In genomic region chr3:125001557-125002413, GRCh38 we compare ENCODE assay signal across 1 cellular context.
TF ChIP-seq lines count a peak whose summit lies in the region.

No MANE protein-coding gene starts in this region.

TF ChIP-seq in HepG2, 621 proteins besides CTCF, POLR2A, EP300 and RAD21 (continued from another document and continues in another):
- TF ChIP-seq RNF219 (CRISPR knock-in tag; IDR thresholded peaks at IDR 0.05) (no peak), BRF2 (CRISPR knock-in tag; IDR thresholded peaks at IDR 0.05) (no peak), HNRNPLL (IDR thresholded peaks at IDR 0.05; ENCODE audit: low read depth, low read length, poor library complexity, severe bottlenecking) (no peak), ZNF615 (CRISPR knock-in tag; IDR thresholded peaks at IDR 0.05; ENCODE audit: borderline replicate concordance) (no peak), ZUFSP (CRISPR knock-in tag; IDR thresholded peaks at IDR 0.05; ENCODE audit: borderline replicate concordance) (no peak), MAZ (IDR thresholded peaks at IDR 0.05; ENCODE audit: borderline replicate concordance, low read depth, low read length) (no peak), MAZ (CRISPR knock-in tag; IDR thresholded peaks at IDR 0.05; ENCODE audit: low read depth) (no peak; the same call in 1 of the 2 replicates), TEAD2 (CRISPR knock-in tag; IDR thresholded peaks at IDR 0.05) (no peak), FOXP1 (IDR thresholded peaks at IDR 0.05) (no peak), FOXP1 (CRISPR knock-in tag; IDR thresholded peaks at IDR 0.05) (peak; percentile 82), ZBTB44 (CRISPR knock-in tag; IDR thresholded peaks at IDR 0.05) (no peak), AKNA (CRISPR knock-in tag; IDR thresholded peaks at IDR 0.05; ENCODE audit: borderline replicate concordance) (no peak), KLF11 (CRISPR knock-in tag; IDR thresholded peaks at IDR 0.05) (peak; percentile 76; the same call in 1 of the 2 replicates), HMGXB4 (CRISPR knock-in tag; IDR thresholded peaks at IDR 0.05; ENCODE audit: borderline replicate concordance in 1 of 2, low read depth in 1 of 2) (no peak), KLF6 (CRISPR knock-in tag; IDR thresholded peaks at IDR 0.05) (no peak), ARNTL (CRISPR knock-in tag; IDR thresholded peaks at IDR 0.05) (peak; percentile 92; the same call in 1 of the 2 replicates), RARA (CRISPR knock-in tag; IDR thresholded peaks at IDR 0.05) (peak; percentile 95), GLI4 (CRISPR knock-in tag; IDR thresholded peaks at IDR 0.05; ENCODE audit: borderline replicate concordance) (no peak), HNF1A (IDR thresholded peaks at IDR 0.05; ENCODE audit: low read depth) (no peak; the same call in 1 of the 2 replicates), HNF1A (CRISPR knock-in tag; IDR thresholded peaks at IDR 0.05; ENCODE audit: borderline replicate concordance) (peak; percentile 91; the same call in 1 of the 2 replicates), HBP1 (CRISPR knock-in tag; IDR thresholded peaks at IDR 0.05; ENCODE audit: low read depth) (peak; percentile 88), ZNF589 (CRISPR knock-in tag; conservative IDR thresholded peaks at IDR 0.05) (no peak), ZHX2 (IDR thresholded peaks at IDR 0.05; ENCODE audit: low read depth) (peak; percentile 79), ZHX2 (CRISPR knock-in tag; IDR thresholded peaks at IDR 0.05; ENCODE audit: borderline replicate concordance) (no peak; the same call in 1 of the 2 replicates), ARID2 (CRISPR knock-in tag; IDR thresholded peaks at IDR 0.05; ENCODE audit: borderline replicate concordance) (no peak), ZMYM2 (CRISPR knock-in tag; IDR thresholded peaks at IDR 0.05) (0 out of 2 replicates have a peak, but pooled peaks have one; percentile 13), ZNF430 (CRISPR knock-in tag; IDR thresholded peaks at IDR 0.05) (peak; percentile 28; the same call in 1 of the 2 replicates)
